ENCODE assay signal across 14 cellular contexts in the genomic region with DNA sequence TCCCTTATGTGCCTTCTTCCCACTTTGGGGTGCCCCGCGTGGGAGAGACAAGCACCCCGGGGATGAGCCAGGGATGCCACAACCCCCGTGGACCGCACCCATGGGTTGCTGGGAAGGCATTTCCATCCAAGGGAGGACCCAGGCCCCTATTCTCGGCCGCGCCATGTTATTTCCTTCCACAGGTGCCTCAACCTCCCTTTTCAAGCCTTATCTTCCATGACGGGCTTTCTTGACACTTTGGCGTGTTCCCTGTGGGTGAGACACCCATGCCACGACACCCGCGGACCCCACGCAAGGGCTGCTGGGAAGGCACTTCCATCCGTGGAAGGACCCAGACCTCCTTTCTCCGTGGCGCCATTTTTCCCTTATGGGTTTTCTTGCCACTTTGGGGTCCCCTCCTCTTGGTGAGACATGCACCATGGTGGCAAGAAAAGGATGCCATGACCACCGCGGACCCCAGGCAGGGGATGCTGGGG.
"Had no signal": no experiment of that assay in that cellular context is flagged by ENCODE, and none has a peak within 500 bp of the region (broad histone marks: within the 10 kb centered on the region; RNA-seq: fewer than 3 reads in every experiment).

No MANE protein-coding gene starts in this region.

- DNase-seq: activated CD4-positive, alpha-beta T cell treated with anti-CD3 and anti-CD28 coated beads, Interleukin-2, amount 10 ng/mL, durations not matched to agents 24 days and 14 days; activated CD8-positive, alpha-beta memory T cell treated with anti-CD3 and anti-CD28 coated beads for 24 hours; activated T-cell treated with anti-CD3 and anti-CD28 coated beads, Interleukin-2, amount 50 U/mL, for 1 hour; central memory CD4-positive, alpha-beta T cell; cortex of kidney; effector memory CD4-positive, alpha-beta T cell; naive B cell; stimulated activated CD4-positive, alpha-beta T cell treated with anti-CD3 and anti-CD28 coated beads, Interleukin-4, amount 100 ng/mL, for 4 hours; stomach had no signal

- H3K4me1 ChIP-seq: heart left ventricle, psoas muscle, stomach had no signal

- H3K27ac ChIP-seq: heart left ventricle, psoas muscle, SK-N-MC, stomach had no signal

- H3K9me3 ChIP-seq: psoas muscle had no signal

- H3K36me3 ChIP-seq: heart left ventricle, stomach had no signal

- ATAC-seq: heart left ventricle, psoas muscle, T-cell had no signal

- H3K4me3 ChIP-seq: heart left ventricle, psoas muscle, SK-N-MC, stomach had no signal

- FAIRE-seq: frontal cortex had no signal

- H3K27me3 ChIP-seq: stomach had no signal
